ENCODE assay signal across 8 cellular contexts in the genomic region with DNA sequence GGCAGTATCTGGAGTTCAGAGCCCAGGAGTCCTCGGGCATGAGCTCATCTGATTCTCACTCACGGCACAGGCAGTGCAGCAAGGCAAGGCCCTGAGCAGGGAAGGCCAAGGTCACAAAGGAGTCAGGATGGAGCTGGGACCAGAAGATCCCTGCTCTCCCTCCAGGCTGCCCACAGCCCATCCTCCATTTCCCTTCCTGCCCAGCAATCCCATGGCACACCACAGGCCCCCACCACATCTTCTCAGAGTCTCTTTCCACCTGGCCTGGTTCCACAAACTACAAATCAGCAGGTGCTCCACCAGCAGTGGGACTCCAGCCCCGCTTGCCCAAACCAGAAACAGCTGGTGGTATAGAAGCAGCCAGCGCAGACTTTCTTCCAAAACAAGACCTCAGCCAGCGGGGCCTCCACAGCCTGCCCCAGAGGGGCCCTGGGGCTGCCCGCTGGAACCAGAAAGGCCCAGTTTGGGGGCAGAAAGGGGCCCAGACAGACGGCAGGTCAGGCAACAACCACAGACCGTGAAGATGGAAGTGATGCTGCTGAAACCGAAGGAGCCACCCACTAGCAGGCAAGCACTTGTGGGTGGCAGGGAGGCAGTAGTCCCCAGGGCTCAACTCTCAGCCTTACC. TPM values are rescaled to one million over a fixed set of nuclear protein-coding genes. Genes with fewer than 3 reads are reported as not detected.
DNase-seq lines count a peak whose midpoint lies in the region; ATAC-seq and TF ChIP-seq lines count a peak whose summit lies in the region.

No MANE protein-coding gene starts in this region.

- H3K27ac ChIP-seq in HEK293 (ENCODE audit: extremely low read depth, low read depth, low read length) (no peak overlapping the region), Peyer's patch (peak overlapping the region; percentile 31 to 68 (median 44)), tibial artery (peak overlapping the region; percentile 39 to 56)

- H3K4me1 ChIP-seq in HEK293 (ENCODE audit: control insufficient read depth, insufficient read depth, low read length) = no peaks in the 10 kb centered on the region
- H3K4me1 ChIP-seq in Peyer's patch = peaks cover 11 to 82% (median 30%) of the 10 kb centered on the region in 4 donors
- peaks cover 5 to 66% (median 46%) of the 10 kb centered on the region in 4 donors for H3K4me1 ChIP-seq in tibial artery

- TF ChIP-seq CTCF in HEK293 (tag by site-specific recombination; IDR thresholded peaks at IDR 0.05) (no peak), Peyer's patch (IDR thresholded peaks at IDR 0.05) (no peak), tibial artery (IDR thresholded peaks at IDR 0.05) (no peak)

- POLR2A ChIA-PET in HEK293 (lab: Yijun Ruan, JAX) = no interaction called here

- H3K36me3 ChIP-seq in HEK293 (ENCODE audit: control insufficient read depth in 2 of 2, insufficient read depth in 1 of 2, low read length in 2 of 2) = peaks cover 0 to 19% of the 10 kb centered on the region in 2 experiments; a peak in 1 of 3 replicates
- peaks cover 0 to 25% (median 0%) of the 10 kb centered on the region in 3 donors for H3K36me3 ChIP-seq in Peyer's patch
- peaks cover 0 to 18% (median 0%) of the 10 kb centered on the region in 3 donors for H3K36me3 ChIP-seq in tibial artery

- TF ChIP-seq POLR2A in Peyer's patch (IDR thresholded peaks at IDR 0.05) = no peak

- DNase-seq in NCI-H1092 (lab: John Stamatoyannopoulos, UW) (peak; percentile 2), NCI-H1092 treated with DMSO at 0.1 percent for 48 hours (lab: John Stamatoyannopoulos, UW) (no peak), Peyer's patch (peak in 1 of 3 donors; percentile 62), kidney glomerular epithelial cell (lab: John Stamatoyannopoulos, UW) (peak; percentile 82), tibial artery (no peak), dedifferentiated amniotic fluid mesenchymal stem cell (ENCODE audit: extremely low spot score) (no peak)

- H3K4me3 ChIP-seq in HEK293 (ENCODE audit: low read depth, low read length) (no peak overlapping the region), Peyer's patch (no peak overlapping the region), tibial artery (no peak overlapping the region)

- CTCF ChIA-PET in HEK293 (lab: Yijun Ruan, JAX) = interaction anchor here (0.9 to 2.5 kb wide), 3 partner anchors 17 to 96 kb away, joined by 4 to 8 read pairs (median 5); no protein-coding TSS in a partner anchor

- no peak for ATAC-seq in SK-N-SH treated with all-trans-retinoic acid at 6 μM for 48 hours

- intact Hi-C loops in tibial artery (cut with DNase I; ENCODE audit: low total_unique reads) = no loop called here

- H3K27me3 ChIP-seq in Peyer's patch = no peaks in the 10 kb centered on the region
- no peaks in the 10 kb centered on the region for H3K27me3 ChIP-seq in tibial artery

- H3K9me3 ChIP-seq in HEK293 (ENCODE audit: control insufficient read depth, insufficient read depth, low read depth, low read length) = no peaks in the 10 kb centered on the region
- H3K9me3 ChIP-seq in Peyer's patch = no peaks in the 10 kb centered on the region
- H3K9me3 ChIP-seq in tibial artery = no peaks in the 10 kb centered on the region

TF ChIP-seq in HEK293, 187 proteins besides CTCF, POLR2A, EP300 and RAD21:
- TF ChIP-seq ZIC2 (tag by site-specific recombination; IDR thresholded peaks at IDR 0.05) = peak; percentile 93
- TF ChIP-seq ZNF473 (tag by site-specific recombination; IDR thresholded peaks at IDR 0.05) = no peak
- TF ChIP-seq, protein P1, sequence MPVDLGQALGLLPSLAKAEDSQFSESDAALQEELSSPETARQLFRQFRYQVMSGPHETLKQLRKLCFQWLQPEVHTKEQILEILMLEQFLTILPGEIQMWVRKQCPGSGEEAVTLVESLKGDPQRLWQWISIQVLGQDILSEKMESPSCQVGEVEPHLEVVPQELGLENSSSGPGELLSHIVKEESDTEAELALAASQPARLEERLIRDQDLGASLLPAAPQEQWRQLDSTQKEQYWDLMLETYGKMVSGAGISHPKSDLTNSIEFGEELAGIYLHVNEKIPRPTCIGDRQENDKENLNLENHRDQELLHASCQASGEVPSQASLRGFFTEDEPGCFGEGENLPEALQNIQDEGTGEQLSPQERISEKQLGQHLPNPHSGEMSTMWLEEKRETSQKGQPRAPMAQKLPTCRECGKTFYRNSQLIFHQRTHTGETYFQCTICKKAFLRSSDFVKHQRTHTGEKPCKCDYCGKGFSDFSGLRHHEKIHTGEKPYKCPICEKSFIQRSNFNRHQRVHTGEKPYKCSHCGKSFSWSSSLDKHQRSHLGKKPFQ (tag by site-specific recombination; IDR thresholded peaks at IDR 0.05) = no peak
- 0 out of 2 replicates have a peak, but pooled peaks have one; percentile 24 for TF ChIP-seq ZFHX2 (tag by site-specific recombination; conservative IDR thresholded peaks at IDR 0.05)
- no peak for TF ChIP-seq ZNF416 (tag by site-specific recombination; IDR thresholded peaks at IDR 0.05)

TF ChIP-seq in SK-N-SH treated with all-trans-retinoic acid at 6 μM for 48 hours, 23 proteins besides CTCF, POLR2A, EP300 and RAD21:
- TF ChIP-seq, protein P2, sequence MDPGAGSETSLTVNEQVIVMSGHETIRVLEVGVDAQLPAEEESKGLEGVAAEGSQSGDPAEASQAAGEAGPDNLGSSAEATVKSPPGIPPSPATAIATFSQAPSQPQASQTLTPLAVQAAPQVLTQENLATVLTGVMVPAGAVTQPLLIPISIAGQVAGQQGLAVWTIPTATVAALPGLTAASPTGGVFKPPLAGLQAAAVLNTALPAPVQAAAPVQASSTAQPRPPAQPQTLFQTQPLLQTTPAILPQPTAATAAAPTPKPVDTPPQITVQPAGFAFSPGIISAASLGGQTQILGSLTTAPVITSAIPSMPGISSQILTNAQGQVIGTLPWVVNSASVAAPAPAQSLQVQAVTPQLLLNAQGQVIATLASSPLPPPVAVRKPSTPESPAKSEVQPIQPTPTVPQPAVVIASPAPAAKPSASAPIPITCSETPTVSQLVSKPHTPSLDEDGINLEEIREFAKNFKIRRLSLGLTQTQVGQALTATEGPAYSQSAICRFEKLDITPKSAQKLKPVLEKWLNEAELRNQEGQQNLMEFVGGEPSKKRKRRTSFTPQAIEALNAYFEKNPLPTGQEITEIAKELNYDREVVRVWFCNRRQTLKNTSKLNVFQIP (CRISPR knock-in tag; IDR thresholded peaks at IDR 0.05; ENCODE audit: borderline replicate concordance, low read depth) = no peak
- TF ChIP-seq ARNTL (CRISPR knock-in tag; IDR thresholded peaks at IDR 0.05; ENCODE audit: borderline replicate concordance, low read depth) (no peak), TCF4 (CRISPR knock-in tag; IDR thresholded peaks at IDR 0.05; ENCODE audit: borderline replicate concordance) (no peak), ZNF565 (CRISPR knock-in tag; conservative IDR thresholded peaks at IDR 0.05; ENCODE audit: low read depth) (no peak), PPARA (CRISPR knock-in tag; IDR thresholded peaks at IDR 0.05; ENCODE audit: borderline replicate concordance) (no peak), ZC3H10 (CRISPR knock-in tag; IDR thresholded peaks at IDR 0.05) (no peak), ZFP3 (CRISPR knock-in tag; IDR thresholded peaks at IDR 0.05) (no peak), ZNF70 (CRISPR knock-in tag; IDR thresholded peaks at IDR 0.05) (no peak), ZFP30 (CRISPR knock-in tag; IDR thresholded peaks at IDR 0.05) (no peak), ESRRG (CRISPR knock-in tag; IDR thresholded peaks at IDR 0.05) (no peak), CSDC2 (CRISPR knock-in tag; IDR thresholded peaks at IDR 0.05) (no peak), ZNF8 (CRISPR knock-in tag; IDR thresholded peaks at IDR 0.05) (no peak)
- TF ChIP-seq, protein P3, sequence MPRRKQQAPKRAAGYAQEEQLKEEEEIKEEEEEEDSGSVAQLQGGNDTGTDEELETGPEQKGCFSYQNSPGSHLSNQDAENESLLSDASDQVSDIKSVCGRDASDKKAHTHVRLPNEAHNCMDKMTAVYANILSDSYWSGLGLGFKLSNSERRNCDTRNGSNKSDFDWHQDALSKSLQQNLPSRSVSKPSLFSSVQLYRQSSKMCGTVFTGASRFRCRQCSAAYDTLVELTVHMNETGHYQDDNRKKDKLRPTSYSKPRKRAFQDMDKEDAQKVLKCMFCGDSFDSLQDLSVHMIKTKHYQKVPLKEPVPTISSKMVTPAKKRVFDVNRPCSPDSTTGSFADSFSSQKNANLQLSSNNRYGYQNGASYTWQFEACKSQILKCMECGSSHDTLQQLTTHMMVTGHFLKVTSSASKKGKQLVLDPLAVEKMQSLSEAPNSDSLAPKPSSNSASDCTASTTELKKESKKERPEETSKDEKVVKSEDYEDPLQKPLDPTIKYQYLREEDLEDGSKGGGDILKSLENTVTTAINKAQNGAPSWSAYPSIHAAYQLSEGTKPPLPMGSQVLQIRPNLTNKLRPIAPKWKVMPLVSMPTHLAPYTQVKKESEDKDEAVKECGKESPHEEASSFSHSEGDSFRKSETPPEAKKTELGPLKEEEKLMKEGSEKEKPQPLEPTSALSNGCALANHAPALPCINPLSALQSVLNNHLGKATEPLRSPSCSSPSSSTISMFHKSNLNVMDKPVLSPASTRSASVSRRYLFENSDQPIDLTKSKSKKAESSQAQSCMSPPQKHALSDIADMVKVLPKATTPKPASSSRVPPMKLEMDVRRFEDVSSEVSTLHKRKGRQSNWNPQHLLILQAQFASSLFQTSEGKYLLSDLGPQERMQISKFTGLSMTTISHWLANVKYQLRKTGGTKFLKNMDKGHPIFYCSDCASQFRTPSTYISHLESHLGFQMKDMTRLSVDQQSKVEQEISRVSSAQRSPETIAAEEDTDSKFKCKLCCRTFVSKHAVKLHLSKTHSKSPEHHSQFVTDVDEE (CRISPR knock-in tag; IDR thresholded peaks at IDR 0.05) = no peak

RNA-seq across cellular contexts. Expression of a gene that starts 12.2 kb away (rescaled TPM):
- 100 to 1,000 TPM; 191 to 352 (median 266) TPM for total RNA-seq in Peyer's patch

RNA-seq across cellular contexts. Expression of a gene that starts 48.3 kb away (rescaled TPM):
- 100 to 1,000 TPM; 143 to 690 (median 479) TPM for total RNA-seq in Peyer's patch

Comparison
In these comparisons a context has a peak if more than half of its experiments do, and no peak if none do; other contexts are left out.
1. DNase-seq: peak in NCI-H1092 (single experiment) and kidney glomerular epithelial cell (single experiment); none in NCI-H1092 treated with DMSO at 0.1 percent for 48 hours (single experiment), tibial artery (0 of 2) and dedifferentiated amniotic fluid mesenchymal stem cell (single experiment).